ENCODE assay signal across 27 cellular contexts in the genomic region with DNA sequence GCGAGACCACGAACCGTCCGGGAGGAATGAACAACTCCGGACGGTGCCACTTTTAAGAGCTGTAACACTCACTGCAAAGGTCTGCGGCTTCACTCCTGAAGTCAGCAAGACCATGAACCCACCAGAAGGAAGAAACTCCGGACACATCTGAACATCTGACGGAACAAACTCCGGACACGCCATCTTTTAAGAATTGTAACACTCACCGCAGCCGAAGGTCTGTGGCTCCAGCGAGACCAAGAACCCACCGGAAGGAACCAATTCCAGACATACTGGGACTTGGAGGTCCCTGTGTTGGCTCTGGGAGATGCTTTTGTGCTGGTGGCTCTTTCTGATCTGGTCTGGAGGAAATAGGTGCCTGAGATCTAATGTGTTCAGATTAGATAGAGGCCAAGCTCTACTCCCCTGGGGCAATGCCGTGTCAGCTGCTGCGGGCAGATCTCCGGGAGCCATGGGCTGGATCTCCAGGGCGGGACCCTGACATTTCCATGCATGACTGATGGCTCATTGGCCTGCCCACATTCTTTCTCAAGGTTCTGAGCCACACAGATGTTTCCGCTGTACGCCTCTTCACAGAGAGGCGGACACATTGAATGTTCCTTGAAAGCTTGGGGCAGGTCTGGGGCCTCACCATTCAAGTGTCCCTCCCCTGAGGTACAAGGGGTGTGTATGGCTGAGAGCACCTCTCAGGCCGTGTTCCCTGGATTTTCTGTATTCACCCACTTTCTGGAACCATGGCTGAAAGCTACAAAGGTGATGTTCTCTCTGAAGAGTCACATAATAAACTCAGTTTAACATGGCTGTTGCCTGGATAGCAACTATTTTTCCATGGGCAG. TPM values are rescaled to one million over a fixed set of nuclear protein-coding genes. Genes with fewer than 3 reads are reported as not detected.
DNase-seq lines count a peak whose midpoint lies in the region; ATAC-seq and TF ChIP-seq lines count a peak whose summit lies in the region.
"Had no signal": no experiment of that assay in that cellular context is flagged by ENCODE, and none has a peak within 500 bp of the region (broad histone marks: within the 10 kb centered on the region; RNA-seq: fewer than 3 reads in every experiment).

No MANE protein-coding gene starts in this region.

- H2AFZ ChIP-seq in trophoblast cell (ENCODE audit: insufficient read depth, low read length, poor library complexity), result no peak overlapping the region
- H2AFZ ChIP-seq: GM23248 had no signal

- H3K4me2 ChIP-seq in trophoblast cell (ENCODE audit: low read length), result no peak overlapping the region

- H3K9me3 ChIP-seq in CD8-positive, alpha-beta memory T cell (ENCODE audit: low read length), result no peaks in the 10 kb centered on the region
- H3K9me3 ChIP-seq in trophoblast cell (ENCODE audit: insufficient read depth, low read depth, low read length), result no peaks in the 10 kb centered on the region
- H3K9me3 ChIP-seq: esophagus squamous epithelium, left ventricle myocardium inferior, SJCRH30, upper lobe of left lung had no signal

- TF ChIP-seq CTCF in dorsolateral prefrontal cortex (IDR thresholded peaks at IDR 0.05 in 54 of 56, conservative IDR thresholded peaks at IDR 0.05 in 2 of 56; ENCODE audit: low read depth in 1 of 56, partially characterized antibody in 56 of 56), result no peak
- TF ChIP-seq CTCF in Calu3 (IDR thresholded peaks at IDR 0.05; ENCODE audit: unreplicated experiment), result no peak

- no peak overlapping the region for H3K18ac ChIP-seq in trophoblast cell (ENCODE audit: low read length)

- POLR2A ChIA-PET in CD8-positive, alpha-beta memory T cell (lab: Charles Lee), result no interaction called here

- no peaks in the 10 kb centered on the region for H3K36me3 Mint-ChIP-seq in CD8-positive, alpha-beta memory T cell
- no peaks in the 10 kb centered on the region for H3K36me3 Mint-ChIP-seq in Calu3 (ENCODE audit: insufficient read depth, unreplicated experiment)
- H3K36me3 Mint-ChIP-seq: activated naive CD8-positive, alpha-beta T cell; natural killer cell had no signal

- H3K9me3 Mint-ChIP-seq in CD8-positive, alpha-beta memory T cell, result no peaks in the 10 kb centered on the region
- H3K9me3 Mint-ChIP-seq in Calu3 (ENCODE audit: low read depth, unreplicated experiment), result no peaks in the 10 kb centered on the region
- H3K9me3 Mint-ChIP-seq: activated CD4-positive, alpha-beta memory T cell treated with anti-CD3 and anti-CD28 coated beads, Interleukin-2, amount 10 ng/mL, durations not matched to agents 7 days and 5 days; activated T-helper 17 cell treated with anti-CD3 and anti-CD28 coated beads, Interleukin-2, amount 50 U/mL, for 72 hours; dendritic cell treated with granulocyte-macrophage colony-stimulating factor and Interleukin-4, amounts not matched to agents 40 ng/mL and 50 ng/mL, for 4 days; HFFc6; natural killer cell had no signal

- H4K91ac ChIP-seq in trophoblast cell (ENCODE audit: low read depth, low read length), result no peak overlapping the region

- no peak for ATAC-seq in HG03571 (IDR thresholded peaks at IDR 0.05; ENCODE audit: unreplicated experiment)
- ATAC-seq: activated T-helper 17 cell treated with anti-CD3 and anti-CD28 coated beads, Interleukin-2, amount 50 U/mL, for 72 hours had no signal

- no peak overlapping the region for H2BK12ac ChIP-seq in trophoblast cell (ENCODE audit: low read length)

- no peak overlapping the region for H2AK5ac ChIP-seq in trophoblast cell (ENCODE audit: low read length)

- H3K14ac ChIP-seq in trophoblast cell (ENCODE audit: low read length), result no peak overlapping the region

- no peak overlapping the region for H2BK5ac ChIP-seq in trophoblast cell (ENCODE audit: low read depth, low read length, poor library complexity)

- H3K79me1 ChIP-seq in trophoblast cell (ENCODE audit: low read length), result no peaks in the 10 kb centered on the region

- H3K79me2 ChIP-seq in trophoblast cell (ENCODE audit: control insufficient read depth, insufficient read depth, low read length, poor library complexity), result no peaks in the 10 kb centered on the region

- H3K4me1 ChIP-seq in CD8-positive, alpha-beta memory T cell (ENCODE audit: insufficient read depth, low read length), result no peaks in the 10 kb centered on the region
- H3K4me1 ChIP-seq in trophoblast cell (ENCODE audit: control insufficient read depth in 1 of 2, insufficient read depth in 2 of 2, low read length in 2 of 2), result peaks cover 0 to 7% of the 10 kb centered on the region in 2 experiments
- H3K4me1 ChIP-seq: esophagus squamous epithelium, SJCRH30, upper lobe of left lung had no signal

- no peak overlapping the region for H3K23ac ChIP-seq in trophoblast cell (ENCODE audit: low read length)

- H3K4ac ChIP-seq in trophoblast cell (ENCODE audit: low read depth, low read length), result no peak overlapping the region

- H3K4me1 Mint-ChIP-seq in CD8-positive, alpha-beta memory T cell, result no peaks in the 10 kb centered on the region
- H3K4me1 Mint-ChIP-seq in Calu3 (ENCODE audit: low read depth, unreplicated experiment), result no peaks in the 10 kb centered on the region
- H3K4me1 Mint-ChIP-seq: activated CD4-positive, alpha-beta memory T cell treated with anti-CD3 and anti-CD28 coated beads, Interleukin-2, amount 10 ng/mL, durations not matched to agents 7 days and 5 days; activated T-helper 17 cell treated with anti-CD3 and anti-CD28 coated beads, Interleukin-2, amount 50 U/mL, for 72 hours; natural killer cell had no signal

- no peak overlapping the region for H3K4me3 ChIP-seq in CD8-positive, alpha-beta memory T cell (ENCODE audit: low read length)
- H3K4me3 ChIP-seq in trophoblast cell (ENCODE audit: low read depth, low read length) (no peak overlapping the region), dorsolateral prefrontal cortex (no peak overlapping the region)
- H3K4me3 ChIP-seq: esophagus squamous epithelium, GM23248, left ventricle myocardium inferior, SJCRH30, upper lobe of left lung had no signal

- intact Hi-C loops in dorsolateral prefrontal cortex (cut with DNase I) (no loop called here), Calu3 (cut with micrococcal nuclease; ENCODE audit: unreplicated experiment) (no loop called here)

- H3K27ac ChIP-seq in CD8-positive, alpha-beta memory T cell (ENCODE audit: low read depth, low read length), result peak overlapping the region; percentile 76
- H3K27ac ChIP-seq in trophoblast cell (ENCODE audit: low read depth, low read length) (no peak overlapping the region), dorsolateral prefrontal cortex (no peak overlapping the region)
- H3K27ac ChIP-seq: esophagus squamous epithelium, GM23248, left ventricle myocardium inferior, SJCRH30, upper lobe of left lung had no signal

- peaks cover 5 to 10% of the 10 kb centered on the region in 2 donors for H3K27me3 Mint-ChIP-seq in CD8-positive, alpha-beta memory T cell
- no peaks in the 10 kb centered on the region for H3K27me3 Mint-ChIP-seq in Calu3 (ENCODE audit: unreplicated experiment)
- H3K27me3 Mint-ChIP-seq: activated naive CD8-positive, alpha-beta T cell had no signal

- no peak overlapping the region for H3K27ac Mint-ChIP-seq in CD8-positive, alpha-beta memory T cell
- H3K27ac Mint-ChIP-seq in Calu3 (ENCODE audit: unreplicated experiment), result no peak overlapping the region
- H3K27ac Mint-ChIP-seq: activated CD4-positive, alpha-beta memory T cell treated with anti-CD3 and anti-CD28 coated beads, Interleukin-2, amount 10 ng/mL, durations not matched to agents 7 days and 5 days; activated naive CD8-positive, alpha-beta T cell; activated T-helper 17 cell treated with anti-CD3 and anti-CD28 coated beads, Interleukin-2, amount 50 U/mL, for 72 hours; dendritic cell treated with granulocyte-macrophage colony-stimulating factor and Interleukin-4, amounts not matched to agents 40 ng/mL and 50 ng/mL, for 4 days; HFFc6; natural killer cell had no signal

- DNase-seq in CD8-positive, alpha-beta memory T cell, result no peak
- DNase-seq in LHCN-M2 (ENCODE audit: low read depth), result peak; percentile 77
- DNase-seq in erythroblast (lab: John Stamatoyannopoulos, UW), result peak; percentile 94 to 98
- DNase-seq in trophoblast cell, result peak; percentile 97 to 98
- no peak for DNase-seq in dorsolateral prefrontal cortex
- no peak for DNase-seq in Calu3
- no peak for DNase-seq in putamen (ENCODE audit: low spot score)
- DNase-seq: activated CD4-positive, alpha-beta memory T cell treated with anti-CD3 and anti-CD28 coated beads, Interleukin-2, amount 10 ng/mL, durations not matched to agents 7 days and 5 days; activated CD4-positive, CD25-positive, alpha-beta regulatory T cell treated with anti-CD3 and anti-CD28 coated beads, Interleukin-2, amount 50 U/mL, for 72 hours; C1 segment of cervical spinal cord; caudate nucleus; esophagus squamous epithelium; GM23248; HFFc6; hippocampal formation; IMR-90; left ventricle myocardium inferior; natural killer cell; NCI-H2081 treated with DMSO at 0.1 percent for 48 hours; NCI-H226; SJCRH30; small intestine had no signal

- H3K9ac ChIP-seq in trophoblast cell (ENCODE audit: low read length), result no peak overlapping the region
- H3K9ac ChIP-seq: GM23248 had no signal

- no peak overlapping the region for H2BK120ac ChIP-seq in trophoblast cell (ENCODE audit: insufficient read depth, low read length, poor library complexity)

- H4K12ac ChIP-seq in trophoblast cell (ENCODE audit: low read depth, low read length), result no peak overlapping the region

- no CpG with 5 or more reads among the region's 23 CpGs for WGBS in trophoblast cell (ENCODE audit: extremely low coverage, insufficient coverage, insufficient read length)

- no peaks in the 10 kb centered on the region for H3K36me3 ChIP-seq in CD8-positive, alpha-beta memory T cell (ENCODE audit: insufficient read depth, low read length)
- peaks cover 3% of the 10 kb centered on the region in 2 experiments for H3K36me3 ChIP-seq in trophoblast cell (ENCODE audit: control insufficient read depth in 1 of 2, insufficient read depth in 2 of 2, low read length in 2 of 2)
- H3K36me3 ChIP-seq: esophagus squamous epithelium, SJCRH30 had no signal

- BruUV-seq in Calu3 (replicated peaks; lab: Mats Ljungman, UMichigan), result no TSS peak

- H4K8ac ChIP-seq in trophoblast cell (ENCODE audit: low read depth, low read length), result no peak overlapping the region

- H3K4me3 Mint-ChIP-seq in CD8-positive, alpha-beta memory T cell, result no peak overlapping the region
- H3K4me3 Mint-ChIP-seq in Calu3 (ENCODE audit: low read depth, unreplicated experiment), result no peak overlapping the region
- H3K4me3 Mint-ChIP-seq: activated CD4-positive, alpha-beta memory T cell treated with anti-CD3 and anti-CD28 coated beads, Interleukin-2, amount 10 ng/mL, durations not matched to agents 7 days and 5 days; activated naive CD8-positive, alpha-beta T cell; activated T-helper 17 cell treated with anti-CD3 and anti-CD28 coated beads, Interleukin-2, amount 50 U/mL, for 72 hours; dendritic cell treated with granulocyte-macrophage colony-stimulating factor and Interleukin-4, amounts not matched to agents 40 ng/mL and 50 ng/mL, for 4 days; HFFc6; natural killer cell had no signal

- CTCF ChIA-PET in CD8-positive, alpha-beta memory T cell (lab: Charles Lee), result interaction anchor here (1.5 kb wide), 1 partner anchor 7 kb away, joined by 3 read pairs; no protein-coding TSS in a partner anchor
- CTCF ChIA-PET in Calu3 (lab: Charles Lee), result no interaction called here

- H3K27me3 ChIP-seq in CD8-positive, alpha-beta memory T cell (ENCODE audit: insufficient read depth, low read length, poor library complexity, severe bottlenecking), result no peaks in the 10 kb centered on the region
- H3K27me3 ChIP-seq in trophoblast cell (ENCODE audit: insufficient read depth, low read length) (no peaks in the 10 kb centered on the region), dorsolateral prefrontal cortex (no peaks in the 10 kb centered on the region)
- H3K27me3 ChIP-seq: esophagus squamous epithelium, SJCRH30, upper lobe of left lung had no signal

- peak; percentile 45 for TF ChIP-seq POLR2A in erythroblast (IDR thresholded peaks at IDR 0.05; ENCODE audit: low read length)

RNA-seq across cellular contexts. Expression of a gene that starts 29.3 kb away (rescaled TPM):
- 1 to 10 TPM in 1 of 2 experiments, under 1 TPM in 1; 0.66 to 1.4 TPM for total RNA-seq in CD8-positive, alpha-beta memory T cell
- polyA plus RNA-seq in CD8-positive, alpha-beta memory T cell, result 0.82 TPM
- total RNA-seq in LHCN-M2 (2014; rRNA removed) (4.9 and 6.0 TPM in 2 replicates), dorsolateral prefrontal cortex (10 to 100 TPM in 101 of 120 experiments, 1 to 10 TPM in 19; 4.8 to 47.1 (median 16.9) TPM), Calu3 (2022) (1.4 and 3.9 TPM in 2 replicates)
- 11.8 TPM for polyA plus RNA-seq in LHCN-M2 (2012)
- 17.5 and 17.8 TPM in 2 replicates for polyA plus RNA-seq in trophoblast cell (2013)

Comparison
In these comparisons a context has a peak if more than half of its experiments do, and no peak if none do; other contexts are left out.
1. DNase-seq: peak in LHCN-M2 (single experiment), erythroblast (2 of 2) and trophoblast cell (2 of 2); none in CD8-positive, alpha-beta memory T cell (0 of 5), dorsolateral prefrontal cortex (0 of 10), Calu3 (single experiment) and putamen (single experiment).